8 cellular contexts compared by ENCODE assay signal in genomic region chr1:1347663-1348419, GRCh38. TPM values are rescaled to one million over a fixed set of nuclear protein-coding genes. Genes with fewer than 3 reads are reported as not detected.
A peak's percentile ranks its signal among the peaks of the same experiment; 100 is the strongest.
DNase-seq lines count a peak whose midpoint lies in the region; ATAC-seq and TF ChIP-seq lines count a peak whose summit lies in the region.

No MANE protein-coding gene starts in this region.

- TF ChIP-seq POLR2A in stomach (IDR thresholded peaks at IDR 0.05): no peak

- H3K27ac Mint-ChIP-seq in activated naive CD8-positive, alpha-beta T cell treated with anti-CD3 and anti-CD28 coated beads for 36 hours: no peak overlapping the region

- TF ChIP-seq CTCF in stomach (IDR thresholded peaks at IDR 0.05): no peak

- no peaks in the 10 kb centered on the region for H3K9me3 Mint-ChIP-seq in activated T-cell treated with anti-CD3 and anti-CD28 coated beads, Interleukin-2, amount 50 U/mL, for 4 hours
- H3K9me3 Mint-ChIP-seq in activated naive CD8-positive, alpha-beta T cell treated with anti-CD3 and anti-CD28 coated beads for 36 hours: no peaks in the 10 kb centered on the region

- no peak for DNase-seq in activated T-cell treated with anti-CD3 and anti-CD28 coated beads, Interleukin-2, amount 50 U/mL, for 4 hours
- DNase-seq in activated T-cell treated with anti-CD3 and anti-CD28 coated beads, Interleukin-2, amount 50 U/mL, for 48 hours: no peak
- no peak for DNase-seq in activated naive CD8-positive, alpha-beta T cell treated with anti-CD3 and anti-CD28 coated beads for 36 hours
- DNase-seq in iPS-NIHi11 (ENCODE audit: low spot score) (peak; percentile 80), stomach (peak; percentile 77), globus pallidus (ENCODE audit: low spot score) (no peak), NCI-H2171 (lab: John Stamatoyannopoulos, UW) (no peak)
- no peak for DNase-seq in stimulated activated CD4-positive, alpha-beta T cell treated with anti-CD3 and anti-CD28 coated beads, Interleukin-2, amount 100 ng/mL, for 24 hours

- peaks cover 31% of the 10 kb centered on the region for H3K4me1 Mint-ChIP-seq in activated T-cell treated with anti-CD3 and anti-CD28 coated beads, Interleukin-2, amount 50 U/mL, for 4 hours (ENCODE audit: low read depth)
- peaks cover 5% of the 10 kb centered on the region for H3K4me1 Mint-ChIP-seq in activated naive CD8-positive, alpha-beta T cell treated with anti-CD3 and anti-CD28 coated beads for 36 hours

- no peaks in the 10 kb centered on the region for H3K36me3 Mint-ChIP-seq in activated T-cell treated with anti-CD3 and anti-CD28 coated beads, Interleukin-2, amount 50 U/mL, for 4 hours (ENCODE audit: insufficient read depth)
- no peaks in the 10 kb centered on the region for H3K36me3 Mint-ChIP-seq in activated naive CD8-positive, alpha-beta T cell treated with anti-CD3 and anti-CD28 coated beads for 36 hours

- peaks cover 9% of the 10 kb centered on the region for H3K27me3 Mint-ChIP-seq in activated T-cell treated with anti-CD3 and anti-CD28 coated beads, Interleukin-2, amount 50 U/mL, for 4 hours (ENCODE audit: low read depth)
- H3K27me3 Mint-ChIP-seq in activated naive CD8-positive, alpha-beta T cell treated with anti-CD3 and anti-CD28 coated beads for 36 hours: peaks cover 5% of the 10 kb centered on the region

- WGBS in stomach, 5 donors: 17 to 33% (median 22%) methylated on average over 9 to 26 of the region's 26 CpGs

- H3K4me1 ChIP-seq in stomach: peaks cover 51 to 73% (median 71%) of the 10 kb centered on the region in 4 donors

- H3K27ac ChIP-seq in stomach: peak overlapping the region; percentile 82 to 92 (median 86)

- no peak for TF ChIP-seq EP300 in stomach (IDR thresholded peaks at IDR 0.05)

- no peak for ATAC-seq in activated T-cell treated with anti-CD3 and anti-CD28 coated beads, Interleukin-2, amount 50 U/mL, for 4 hours

- H3K4me3 ChIP-seq in stomach: peak overlapping the region; percentile 63 to 74 (median 72)

- peak overlapping the region; percentile 81 for H3K4me3 Mint-ChIP-seq in activated T-cell treated with anti-CD3 and anti-CD28 coated beads, Interleukin-2, amount 50 U/mL, for 4 hours
- peak overlapping the region; percentile 80 for H3K4me3 Mint-ChIP-seq in activated naive CD8-positive, alpha-beta T cell treated with anti-CD3 and anti-CD28 coated beads for 36 hours

- H3K27me3 ChIP-seq in stomach: peaks cover 0 to 15% (median 3%) of the 10 kb centered on the region in 3 donors

- intact Hi-C loops in stomach (cut with DNase I; ENCODE audit: low total_unique reads): no loop called here

- peaks cover 0 to 1% (median under 1%) of the 10 kb centered on the region in 4 donors for H3K36me3 ChIP-seq in stomach

- no peaks in the 10 kb centered on the region for H3K9me3 ChIP-seq in stomach

RNA-seq across cellular contexts. Expression of gene DVL1, which starts 1.4 kb away (rescaled TPM):
- 10 to 100 TPM; 70.7 to 74.6 (median 72.1) TPM for total RNA-seq in activated T-cell treated with anti-CD3 and anti-CD28 coated beads, Interleukin-2, amount 50 U/mL, for 4 hours
- total RNA-seq in activated naive CD8-positive, alpha-beta T cell treated with anti-CD3 and anti-CD28 coated beads for 36 hours: 10 to 100 TPM; 26.8 to 29.0 TPM
- total RNA-seq in stomach: 100 to 1,000 TPM in 3 of 5 donors, 10 to 100 TPM in 2; 41.3 to 229 (median 143) TPM
- polyA plus RNA-seq in stomach: 10 to 100 TPM; 47.4 to 80.4 (median 64.0) TPM

RNA-seq across cellular contexts. Expression of gene MXRA8, which starts 10.5 kb away (rescaled TPM):
- total RNA-seq in activated T-cell treated with anti-CD3 and anti-CD28 coated beads, Interleukin-2, amount 50 U/mL, for 4 hours: under 1 TPM; 0.41 to 0.53 (median 0.47) TPM
- total RNA-seq in activated naive CD8-positive, alpha-beta T cell treated with anti-CD3 and anti-CD28 coated beads for 36 hours: under 1 TPM; 0.50 to 0.97 TPM
- total RNA-seq in stomach: 100 to 1,000 TPM in 2 of 5 donors, 10 to 100 TPM in 3; 28.8 to 203 (median 65.6) TPM
- 10 to 100 TPM; 23.3 to 33.8 (median 23.6) TPM for polyA plus RNA-seq in stomach

RNA-seq across cellular contexts. Expression of gene TAS1R3, which starts 16.8 kb away (rescaled TPM):
- total RNA-seq in activated T-cell treated with anti-CD3 and anti-CD28 coated beads, Interleukin-2, amount 50 U/mL, for 4 hours: under 1 TPM; 0.15 to 0.29 (median 0.19) TPM
- total RNA-seq in activated naive CD8-positive, alpha-beta T cell treated with anti-CD3 and anti-CD28 coated beads for 36 hours: under 1 TPM; 0.06 to 0.20 TPM
- 10 to 100 TPM in 1 of 5 donors, under 1 TPM in 2, not detected in 2; 0.37 to 11.7 (median 0.43) TPM for total RNA-seq in stomach
- under 1 TPM in 2 of 3 donors, not detected in 1; 0.10 to 0.31 TPM for polyA plus RNA-seq in stomach

RNA-seq across cellular contexts. Expression of gene CPTP, which starts 23.2 kb away (rescaled TPM):
- total RNA-seq in activated T-cell treated with anti-CD3 and anti-CD28 coated beads, Interleukin-2, amount 50 U/mL, for 4 hours: 10 to 100 TPM; 16.0 to 18.4 (median 18.1) TPM
- total RNA-seq in activated naive CD8-positive, alpha-beta T cell treated with anti-CD3 and anti-CD28 coated beads for 36 hours: 10 to 100 TPM; 12.2 to 13.7 TPM
- 100 to 1,000 TPM in 1 of 5 donors, 10 to 100 TPM in 2, 1 to 10 TPM in 2; 6.6 to 226 (median 12.3) TPM for total RNA-seq in stomach
- 10 to 100 TPM; 17.3 to 49.1 (median 28.4) TPM for polyA plus RNA-seq in stomach

RNA-seq across cellular contexts. Expression of gene INTS11, which starts 23.4 kb away (rescaled TPM):
- total RNA-seq in activated T-cell treated with anti-CD3 and anti-CD28 coated beads, Interleukin-2, amount 50 U/mL, for 4 hours: 100 to 1,000 TPM; 164 to 181 (median 172) TPM
- total RNA-seq in activated naive CD8-positive, alpha-beta T cell treated with anti-CD3 and anti-CD28 coated beads for 36 hours: 100 to 1,000 TPM; 111 to 113 TPM
- 100 to 1,000 TPM in 4 of 5 donors, 10 to 100 TPM in 1; 59.5 to 520 (median 192) TPM for total RNA-seq in stomach
- polyA plus RNA-seq in stomach: 100 to 1,000 TPM; 113 to 151 (median 134) TPM

Comparison
In these comparisons a context has a peak if more than half of its experiments do, and no peak if none do; other contexts are left out.
1. DNase-seq: peak in iPS-NIHi11 (single experiment) and stomach (single experiment); none in activated T-cell treated with anti-CD3 and anti-CD28 coated beads, Interleukin-2, amount 50 U/mL, for 4 hours (single experiment), activated T-cell treated with anti-CD3 and anti-CD28 coated beads, Interleukin-2, amount 50 U/mL, for 48 hours (0 of 2), activated naive CD8-positive, alpha-beta T cell treated with anti-CD3 and anti-CD28 coated beads for 36 hours (single experiment), globus pallidus (single experiment), NCI-H2171 (single experiment) and stimulated activated CD4-positive, alpha-beta T cell treated with anti-CD3 and anti-CD28 coated beads, Interleukin-2, amount 100 ng/mL, for 24 hours (0 of 2).
2. RNA of gene MXRA8, which starts 10.5 kb away (total RNA-seq): 28.8 to 203 TPM in stomach; 0.50 to 0.97 TPM in activated naive CD8-positive, alpha-beta T cell treated with anti-CD3 and anti-CD28 coated beads for 36 hours and 0.41 to 0.53 TPM in activated T-cell treated with anti-CD3 and anti-CD28 coated beads, Interleukin-2, amount 50 U/mL, for 4 hours; every median in the first group is over 10 times any median in the second.